In the genomic region with DNA sequence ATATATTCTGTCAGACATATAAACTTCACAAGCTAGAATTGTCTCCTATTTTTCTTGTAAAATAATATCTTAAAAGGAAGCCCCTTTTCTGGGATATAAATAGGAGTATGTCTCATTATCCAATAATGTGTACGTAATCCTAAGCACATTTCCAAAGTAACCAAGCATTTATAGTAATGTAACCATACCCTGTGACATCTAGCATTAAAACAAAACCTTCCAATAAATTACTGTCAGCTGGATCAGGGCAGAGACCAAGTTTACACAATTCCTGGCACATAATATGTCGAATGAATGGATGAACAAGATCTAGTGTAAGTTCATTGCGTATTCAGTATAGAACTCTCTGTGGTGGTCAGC, we compare ENCODE assay signal across 20 cellular contexts. TPM values are rescaled to one million over a fixed set of nuclear protein-coding genes. Genes with fewer than 3 reads are reported as not detected.
DNase-seq lines count a peak whose midpoint lies in the region; ATAC-seq and TF ChIP-seq lines count a peak whose summit lies in the region.
"Had no signal": no experiment of that assay in that cellular context is flagged by ENCODE, and none has a peak within 500 bp of the region (broad histone marks: within the 10 kb centered on the region; RNA-seq: fewer than 3 reads in every experiment).

No MANE protein-coding gene starts in this region.

- no peak overlapping the region for H3K18ac ChIP-seq in mesendoderm (ENCODE audit: low read length)

- 72 to 84% methylated on average over 3 of the region's 3 CpGs for WGBS in sigmoid colon, 2 donors
- no CpG with 5 or more reads among the region's 3 CpGs for WGBS in mesendoderm (ENCODE audit: extremely low coverage, insufficient coverage, low lambda C conversion rate)

- no peak overlapping the region for H3K4ac ChIP-seq in mesendoderm (ENCODE audit: low read depth, low read length)

- H4K8ac ChIP-seq in mesendoderm (ENCODE audit: low read depth, low read length): no peak overlapping the region

- H3K4me1 Mint-ChIP-seq in stimulated activated memory B cell treated with anti-CD40 and anti-IgM and Interleukin-4, amounts not matched to agents 10 μg/mL and 1 μg/mL and 100 μg/mL, for 72 hours: no peaks in the 10 kb centered on the region

- TF ChIP-seq EP300 in sigmoid colon (IDR thresholded peaks at IDR 0.05): no peak

- peaks cover 37% of the 10 kb centered on the region for H3K27me3 Mint-ChIP-seq in stimulated activated memory B cell treated with anti-CD40 and anti-IgM and Interleukin-4, amounts not matched to agents 10 μg/mL and 1 μg/mL and 100 μg/mL, for 72 hours

- H2BK120ac ChIP-seq in mesendoderm (ENCODE audit: low read depth, low read length): no peak overlapping the region

- no peak overlapping the region for H2BK15ac ChIP-seq in mesendoderm (replicated peaks; ENCODE audit: low read depth)

- H3K27ac Mint-ChIP-seq in stimulated activated memory B cell treated with anti-CD40 and anti-IgM and Interleukin-4, amounts not matched to agents 10 μg/mL and 1 μg/mL and 100 μg/mL, for 72 hours: no peak overlapping the region
- H3K27ac Mint-ChIP-seq: activated CD4-positive, alpha-beta T cell treated with anti-CD3 and anti-CD28 coated beads, Interleukin-2, amount 10 ng/mL, durations not matched to agents 7 days and 5 days; endodermal cell had no signal

- no peak overlapping the region for H2BK5ac ChIP-seq in mesendoderm (ENCODE audit: low read length)

- no peaks in the 10 kb centered on the region for H3K9me3 ChIP-seq in sigmoid colon
- H3K9me3 ChIP-seq: MG63 had no signal

- H3K36me3 ChIP-seq in sigmoid colon (no peaks in the 10 kb centered on the region), mesendoderm (ENCODE audit: control insufficient read depth, insufficient read depth, low read length) (no peaks in the 10 kb centered on the region)
- H3K36me3 ChIP-seq: MG63 had no signal

- H3K36me3 Mint-ChIP-seq in stimulated activated memory B cell treated with anti-CD40 and anti-IgM and Interleukin-4, amounts not matched to agents 10 μg/mL and 1 μg/mL and 100 μg/mL, for 72 hours: no peaks in the 10 kb centered on the region

- intact Hi-C loops in sigmoid colon (cut with DNase I): no loop called here

- no peak overlapping the region for H3K9ac ChIP-seq in mesendoderm (ENCODE audit: low read length)

- ATAC-seq in SK-N-SH treated with all-trans-retinoic acid at 6 μM for 48 hours (peak; percentile 64), HG02588 (IDR thresholded peaks at IDR 0.05; ENCODE audit: unreplicated experiment) (no peak)
- no peak for ATAC-seq in stimulated activated memory B cell treated with anti-CD40 and anti-IgM and Interleukin-4, amounts not matched to agents 10 μg/mL and 1 μg/mL and 100 μg/mL, for 72 hours
- ATAC-seq: foreskin keratinocyte had no signal

- no peaks in the 10 kb centered on the region for H3K27me3 ChIP-seq in sigmoid colon
- no peaks in the 10 kb centered on the region for H3K27me3 ChIP-seq in mesendoderm (ENCODE audit: insufficient read depth, low read length, poor library complexity)
- H3K27me3 ChIP-seq: foreskin keratinocyte, MG63 had no signal

- no peak overlapping the region for H3K23ac ChIP-seq in mesendoderm (ENCODE audit: low read length)

- DNase-seq in EH (ENCODE audit: low read depth) (peak; percentile 64), fibroblast of pulmonary artery (ENCODE audit: low read depth) (peak; percentile 54), sigmoid colon (no peak), glomerular visceral epithelial cell (ENCODE audit: extremely low spot score) (no peak), mesendoderm (no peak)
- DNase-seq: activated CD4-positive, alpha-beta T cell treated with anti-CD3 and anti-CD28 coated beads, Interleukin-2, amount 10 ng/mL, durations not matched to agents 7 days and 5 days; activated CD8-positive, alpha-beta memory T cell treated with anti-CD3 and anti-CD28 coated beads, Interleukin-2, amount 50 U/mL, for 4 hours; activated effector memory CD4-positive, alpha-beta T cell treated with anti-CD3 and anti-CD28 coated beads, Interleukin-2, amount 50 U/mL, for 16 hours; amniotic stem cell; C1 segment of cervical spinal cord; cerebellar nuclear complex; endodermal cell; foreskin keratinocyte; MG63; NCI-H1694 treated with DMSO at 0.1 percent for 48 hours; NCI-H446; trophoblast cell had no signal

- H3K56ac ChIP-seq in mesendoderm (ENCODE audit: low read length): no peak overlapping the region

- no peaks in the 10 kb centered on the region for H3K79me2 ChIP-seq in mesendoderm (ENCODE audit: control insufficient read depth, insufficient read depth, low read length)

- no peaks in the 10 kb centered on the region for H3K9me3 Mint-ChIP-seq in stimulated activated memory B cell treated with anti-CD40 and anti-IgM and Interleukin-4, amounts not matched to agents 10 μg/mL and 1 μg/mL and 100 μg/mL, for 72 hours
- H3K9me3 Mint-ChIP-seq: activated CD4-positive, alpha-beta T cell treated with anti-CD3 and anti-CD28 coated beads, Interleukin-2, amount 10 ng/mL, durations not matched to agents 7 days and 5 days; endodermal cell had no signal

- no peak for TF ChIP-seq POLR2A in sigmoid colon (IDR thresholded peaks at IDR 0.05)

- H3K79me1 ChIP-seq in mesendoderm (ENCODE audit: low read length): no peaks in the 10 kb centered on the region

- no peak overlapping the region for H4K5ac ChIP-seq in mesendoderm (ENCODE audit: low read length)

- TF ChIP-seq CTCF in fibroblast of pulmonary artery (IDR thresholded peaks at IDR 0.05; ENCODE audit: low read length, missing control alignments) (no peak), sigmoid colon (IDR thresholded peaks at IDR 0.05) (no peak)

- H3K4me2 ChIP-seq in mesendoderm (ENCODE audit: low read length): no peak overlapping the region

- H3K4me3 Mint-ChIP-seq in stimulated activated memory B cell treated with anti-CD40 and anti-IgM and Interleukin-4, amounts not matched to agents 10 μg/mL and 1 μg/mL and 100 μg/mL, for 72 hours: no peak overlapping the region
- H3K4me3 Mint-ChIP-seq: activated CD4-positive, alpha-beta T cell treated with anti-CD3 and anti-CD28 coated beads, Interleukin-2, amount 10 ng/mL, durations not matched to agents 7 days and 5 days; endodermal cell had no signal

- H3K4me3 ChIP-seq in fibroblast of pulmonary artery (replicated peaks; ENCODE audit: low read depth, low read length): no peak overlapping the region
- no peak overlapping the region for H3K4me3 ChIP-seq in sigmoid colon
- H3K4me3 ChIP-seq in mesendoderm (ENCODE audit: low read length): no peak overlapping the region
- H3K4me3 ChIP-seq: MG63 had no signal

- H3K27ac ChIP-seq in sigmoid colon (peak overlapping the region in 3 of 4 donors; percentile 86 to 95 (median 89)), mesendoderm (ENCODE audit: low read depth, low read length) (no peak overlapping the region)
- H3K27ac ChIP-seq: foreskin keratinocyte had no signal

- H3K4me1 ChIP-seq in sigmoid colon: peaks cover 0 to 83% (median 75%) of the 10 kb centered on the region in 4 donors
- peaks cover 4% of the 10 kb centered on the region for H3K4me1 ChIP-seq in mesendoderm (ENCODE audit: control insufficient read depth, low read depth, low read length)
- H3K4me1 ChIP-seq: foreskin keratinocyte had no signal

- no peak overlapping the region for H2AK5ac ChIP-seq in mesendoderm (ENCODE audit: low read length)

TF ChIP-seq in SK-N-SH treated with all-trans-retinoic acid at 6 μM for 48 hours, 23 proteins besides CTCF, POLR2A, EP300 and RAD21:
- TF ChIP-seq PPARA (CRISPR knock-in tag; IDR thresholded peaks at IDR 0.05; ENCODE audit: borderline replicate concordance): no peak

RNA-seq across cellular contexts. Expression of gene CPED1, which starts 14.2 kb away (rescaled TPM):
- total RNA-seq in sigmoid colon: 100 to 1,000 TPM in 1 of 4 donors, 10 to 100 TPM in 3; 79.6 to 120 (median 89.3) TPM
- polyA plus RNA-seq in sigmoid colon: 1 to 10 TPM; 1.2 to 2.2 (median 1.8) TPM
- 0.11 TPM for polyA plus RNA-seq in mesendoderm (2013, experiment 1 of 2)
- 0.17 TPM for polyA plus RNA-seq in mesendoderm (2013, experiment 2 of 2)

RNA-seq across cellular contexts. Expression of gene ING3, which starts 52.2 kb away (rescaled TPM):
- total RNA-seq in sigmoid colon: 10 to 100 TPM; 16.6 to 33.1 (median 25.4) TPM
- polyA plus RNA-seq in sigmoid colon: 10 to 100 TPM in 2 of 3 donors, 1 to 10 TPM in 1; 9.6 to 11.8 (median 10.9) TPM
- polyA plus RNA-seq in mesendoderm (2013, experiment 1 of 2): 28.5 TPM
- polyA plus RNA-seq in mesendoderm (2013, experiment 2 of 2): 29.5 TPM

Comparison
In these comparisons a context has a peak if more than half of its experiments do, and no peak if none do; other contexts are left out.
1. DNase-seq: peak in EH (single experiment) and fibroblast of pulmonary artery (single experiment); none in sigmoid colon (single experiment), glomerular visceral epithelial cell (single experiment) and mesendoderm (single experiment).